Comparison of ENCODE assay signal across 2 cellular contexts in genomic region chr9:85742630-85742928, GRCh38.
TF ChIP-seq lines count a peak whose summit lies in the region.

No MANE protein-coding gene starts in this region.

TF ChIP-seq in IMR-90, 13 proteins besides CTCF, POLR2A, EP300 and RAD21:
- TF ChIP-seq SMC3 (IDR thresholded peaks at IDR 0.05; ENCODE audit: low read depth, low read length): no peak
- peak; percentile 93 for TF ChIP-seq CEBPB (IDR thresholded peaks at IDR 0.05; ENCODE audit: low read depth, low read length)

TF ChIP-seq in K562, 482 proteins besides CTCF, POLR2A, EP300 and RAD21:
- TF ChIP-seq BCL6 (CRISPR knock-in tag; IDR thresholded peaks at IDR 0.05): no peak
- TF ChIP-seq NFIX (CRISPR knock-in tag; IDR thresholded peaks at IDR 0.05; ENCODE audit: low read depth): no peak
- TF ChIP-seq CCNT2 (IDR thresholded peaks at IDR 0.05; ENCODE audit: borderline replicate concordance, extremely low read depth, insufficient read length, low read depth, low read length): no peak
- TF ChIP-seq THRA (IDR thresholded peaks at IDR 0.05): no peak
- no peak for TF ChIP-seq NFIC (IDR thresholded peaks at IDR 0.05)
- TF ChIP-seq NCOA4 (IDR thresholded peaks at IDR 0.05; ENCODE audit: partially characterized antibody): no peak
